Comparison of ENCODE assay signal across 25 cellular contexts in genomic region chr1:186420311-186420710, GRCh38. TPM values are rescaled to one million over a fixed set of nuclear protein-coding genes. Genes with fewer than 3 reads are reported as not detected.
DNase-seq lines count a peak whose midpoint lies in the region; ATAC-seq and TF ChIP-seq lines count a peak whose summit lies in the region.
"Had no signal": no experiment of that assay in that cellular context is flagged by ENCODE, and none has a peak within 500 bp of the region (broad histone marks: within the 10 kb centered on the region; RNA-seq: fewer than 3 reads in every experiment).

No MANE protein-coding gene starts in this region.

- peaks cover 0 to 38% of the 10 kb centered on the region in 2 donors for H3K36me3 ChIP-seq in psoas muscle (ENCODE audit: insufficient read depth in 1 of 2, low read depth in 1 of 2)

- H3K27ac ChIP-seq in psoas muscle = no peak overlapping the region
- H3K27ac ChIP-seq: right atrium auricular region, vagina had no signal

- DNase-seq in T-helper 1 cell (no peak), EH (ENCODE audit: low read depth) (peak; percentile 58), immature natural killer cell (no peak), psoas muscle (no peak), HUDEP-2 (lab: John Stamatoyannopoulos, UW; ENCODE audit: unreplicated experiment in 76 of 76) (no peak), GDM1 (lab: John Stamatoyannopoulos, UW) (no peak)
- DNase-seq: 8988T; activated CD4-positive, alpha-beta T cell treated with anti-CD3 and anti-CD28 coated beads for 48 hours; activated naive CD4-positive, alpha-beta T cell treated with anti-CD3 and anti-CD28 coated beads, Interleukin-2, amount 50 U/mL, for 16 hours; Calu3; effector memory CD4-positive, alpha-beta T cell; esophagus squamous epithelium; glutamatergic neuron; HCEC 1CT; left lung; mucosa of descending colon; NCI-H1417; nucleus accumbens; stimulated activated CD4-positive, alpha-beta T cell treated with anti-CD3 and anti-CD28 coated beads, Interleukin-12 subunit alpha, Interleukin-12 subunit beta, amount 100 ng/mL, for 4 hours had no signal

- H3K9me3 Mint-ChIP-seq in T-helper 1 cell treated with Interleukin-12 subunit alpha and Interleukin-12 subunit beta and Interleukin-4 antibody, amounts not matched to agents 30 μg/mL and 1 μg/mL, for 36 hours = no peaks in the 10 kb centered on the region
- H3K9me3 Mint-ChIP-seq in activated T-helper 17 cell treated with anti-CD3 and anti-CD28 coated beads, Interleukin-2, amount 50 U/mL, for 72 hours = no peaks in the 10 kb centered on the region
- no peaks in the 10 kb centered on the region for H3K9me3 Mint-ChIP-seq in immature natural killer cell

- no peaks in the 10 kb centered on the region for H3K4me1 ChIP-seq in psoas muscle
- H3K4me1 ChIP-seq: esophagus squamous epithelium, left lung, vagina had no signal

- H3K27me3 ChIP-seq in psoas muscle (ENCODE audit: insufficient read depth in 3 of 3, low read length in 2 of 3) = no peaks in the 10 kb centered on the region
- H3K27me3 ChIP-seq: esophagus squamous epithelium, left lung, right atrium auricular region, vagina had no signal

- H3K9me3 ChIP-seq in psoas muscle = no peaks in the 10 kb centered on the region
- H3K9me3 ChIP-seq: esophagus squamous epithelium, left lung, mucosa of descending colon, right atrium auricular region, vagina had no signal

- H3K27ac Mint-ChIP-seq in T-helper 1 cell treated with Interleukin-12 subunit alpha and Interleukin-12 subunit beta and Interleukin-4 antibody, amounts not matched to agents 30 μg/mL and 1 μg/mL, for 36 hours = peak overlapping the region; percentile 84
- peak overlapping the region; percentile 72 for H3K27ac Mint-ChIP-seq in activated T-helper 17 cell treated with anti-CD3 and anti-CD28 coated beads, Interleukin-2, amount 50 U/mL, for 72 hours
- H3K27ac Mint-ChIP-seq in immature natural killer cell = peak overlapping the region in 4 of 6 donors; percentile 29 to 86 (median 43)

- ATAC-seq in activated T-helper 17 cell treated with anti-CD3 and anti-CD28 coated beads, Interleukin-2, amount 50 U/mL, for 72 hours (replicated peaks) = no peak
- no peak for ATAC-seq in psoas muscle
- ATAC-seq: left lung, mucosa of descending colon had no signal

- H3K4me3 Mint-ChIP-seq in T-helper 1 cell treated with Interleukin-12 subunit alpha and Interleukin-12 subunit beta and Interleukin-4 antibody, amounts not matched to agents 30 μg/mL and 1 μg/mL, for 36 hours = peak overlapping the region; percentile 59
- H3K4me3 Mint-ChIP-seq in activated T-helper 17 cell treated with anti-CD3 and anti-CD28 coated beads, Interleukin-2, amount 50 U/mL, for 72 hours = no peak overlapping the region
- H3K4me3 Mint-ChIP-seq in immature natural killer cell = no peak overlapping the region

- intact Hi-C loops in psoas muscle (cut with DNase I) = no loop called here

- no peaks in the 10 kb centered on the region for H3K27me3 Mint-ChIP-seq in T-helper 1 cell treated with Interleukin-12 subunit alpha and Interleukin-12 subunit beta and Interleukin-4 antibody, amounts not matched to agents 30 μg/mL and 1 μg/mL, for 36 hours (ENCODE audit: low read depth)
- H3K27me3 Mint-ChIP-seq in activated T-helper 17 cell treated with anti-CD3 and anti-CD28 coated beads, Interleukin-2, amount 50 U/mL, for 72 hours = no peaks in the 10 kb centered on the region
- no peaks in the 10 kb centered on the region for H3K27me3 Mint-ChIP-seq in immature natural killer cell (ENCODE audit: low read depth in 3 of 3)

- TF ChIP-seq CTCF in psoas muscle (IDR thresholded peaks at IDR 0.05) = no peak

- H3K4me1 Mint-ChIP-seq in T-helper 1 cell treated with Interleukin-12 subunit alpha and Interleukin-12 subunit beta and Interleukin-4 antibody, amounts not matched to agents 30 μg/mL and 1 μg/mL, for 36 hours (ENCODE audit: low read depth) = peaks cover 15% of the 10 kb centered on the region
- peaks cover 9% of the 10 kb centered on the region for H3K4me1 Mint-ChIP-seq in activated T-helper 17 cell treated with anti-CD3 and anti-CD28 coated beads, Interleukin-2, amount 50 U/mL, for 72 hours
- peaks cover 6 to 12% of the 10 kb centered on the region in 2 donors for H3K4me1 Mint-ChIP-seq in immature natural killer cell

- H3K36me3 Mint-ChIP-seq in T-helper 1 cell treated with Interleukin-12 subunit alpha and Interleukin-12 subunit beta and Interleukin-4 antibody, amounts not matched to agents 30 μg/mL and 1 μg/mL, for 36 hours (ENCODE audit: low read depth) = peaks cover 19% of the 10 kb centered on the region
- H3K36me3 Mint-ChIP-seq in activated T-helper 17 cell treated with anti-CD3 and anti-CD28 coated beads, Interleukin-2, amount 50 U/mL, for 72 hours (ENCODE audit: low read depth) = peaks cover 34% of the 10 kb centered on the region
- H3K36me3 Mint-ChIP-seq in immature natural killer cell = peaks cover 19 to 30% (median 25%) of the 10 kb centered on the region in 3 donors

- H3K4me3 ChIP-seq in psoas muscle = no peak overlapping the region
- H3K4me3 ChIP-seq: esophagus squamous epithelium, left lung, mucosa of descending colon, right atrium auricular region, vagina had no signal

RNA-seq across cellular contexts. Expression of gene PDC, which starts 40.6 kb away (rescaled TPM):
- total RNA-seq in activated T-helper 17 cell treated with anti-CD3 and anti-CD28 coated beads, Interleukin-2, amount 50 U/mL, for 72 hours = not detected
- polyA plus RNA-seq in immature natural killer cell = not detected
- not detected for total RNA-seq in psoas muscle
- polyA plus RNA-seq in psoas muscle = not detected
- total RNA-seq: Calu3, chondrocyte, esophagus squamous epithelium, left lung, mucosa of descending colon, NCI-H460, right atrium auricular region, vagina had no signal

RNA-seq across cellular contexts. Expression of gene ODR4, which starts 44.7 kb away (rescaled TPM):
- 10 to 100 TPM; 14.0 to 17.7 TPM for total RNA-seq in activated T-helper 17 cell treated with anti-CD3 and anti-CD28 coated beads, Interleukin-2, amount 50 U/mL, for 72 hours
- 1 to 10 TPM; 1.7 to 5.4 (median 5.0) TPM for polyA plus RNA-seq in immature natural killer cell
- total RNA-seq in psoas muscle = 10 to 100 TPM in 2 of 4 donors, 1 to 10 TPM in 2; 9.2 to 12.1 (median 10.3) TPM
- 10 to 100 TPM in 2 of 3 donors, 1 to 10 TPM in 1; 7.6 to 11.5 (median 11.0) TPM for polyA plus RNA-seq in psoas muscle

RNA-seq across cellular contexts. Expression of gene TPR, which starts 45.3 kb away (rescaled TPM):
- 100 to 1,000 TPM; 147 to 156 TPM for total RNA-seq in activated T-helper 17 cell treated with anti-CD3 and anti-CD28 coated beads, Interleukin-2, amount 50 U/mL, for 72 hours
- polyA plus RNA-seq in immature natural killer cell (10 to 100 TPM in 2 of 3 donors, 1 to 10 TPM in 1; 5.4 to 64.7 (median 12.9) TPM), psoas muscle (10 to 100 TPM; 17.8 to 28.5 (median 20.9) TPM)
- total RNA-seq in psoas muscle = 10 to 100 TPM; 48.0 to 61.8 (median 55.8) TPM
